ENCODE assay signal across 8 cellular contexts in the genomic region with DNA sequence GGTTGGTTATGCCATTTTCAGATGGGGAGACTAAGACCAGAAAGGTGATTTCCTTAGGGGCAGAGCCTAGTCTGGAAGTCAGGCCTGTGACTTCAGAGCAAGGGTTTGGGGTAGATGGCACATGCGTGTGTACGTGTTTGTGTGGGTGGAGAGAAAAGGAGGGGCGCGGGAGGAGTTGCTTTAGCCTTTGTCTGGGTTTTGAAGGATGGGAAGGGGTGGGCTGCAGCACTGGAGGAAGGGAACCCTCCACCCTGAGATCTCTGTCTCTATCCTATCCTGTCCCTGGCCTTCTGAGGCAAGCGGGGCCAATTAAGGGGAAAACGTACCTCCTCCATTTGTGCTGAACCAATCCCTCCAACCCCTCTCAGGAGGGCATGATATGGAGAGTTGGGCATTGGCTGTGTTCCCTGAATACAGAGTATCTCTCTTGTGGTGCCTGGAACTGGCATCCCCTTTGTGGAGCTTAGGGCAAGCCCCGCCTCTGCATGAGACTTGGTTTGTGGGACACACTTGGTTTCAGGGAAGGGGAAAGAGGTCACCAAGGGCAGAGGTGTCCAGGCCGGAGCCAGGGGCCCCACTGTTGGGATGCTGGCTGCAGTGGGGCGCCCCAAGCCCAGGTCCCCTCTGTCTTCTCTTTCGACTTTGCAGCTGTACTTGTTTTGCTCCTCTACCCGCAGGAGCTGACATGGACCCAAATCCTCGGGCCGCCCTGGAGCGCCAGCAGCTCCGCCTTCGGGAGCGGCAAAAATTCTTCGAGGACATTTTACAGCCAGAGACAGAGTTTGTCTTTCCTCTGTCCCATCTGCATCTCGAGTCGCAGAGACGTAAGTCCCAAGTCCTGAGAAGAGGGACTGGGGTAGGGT. TPM values are rescaled to one million over a fixed set of nuclear protein-coding genes. Genes with fewer than 3 reads are reported as not detected.
DNase-seq lines count a peak whose midpoint lies in the region; ATAC-seq and TF ChIP-seq lines count a peak whose summit lies in the region.

DBNDD2 (plus strand) TSS at position 507 of the 863 bp plus-strand sequence; CDS start at position 686, 179 bp downstream.

- H3K9me3 ChIP-seq in ectodermal cell (ENCODE audit: control insufficient read depth, low read length) (no peaks in the 10 kb centered on the region), suprapubic skin (no peaks in the 10 kb centered on the region)

- peak within 1 kb of the TSS; percentile 5 for H3K27ac Mint-ChIP-seq in memory B cell

- H3K36me3 ChIP-seq in ectodermal cell (ENCODE audit: control insufficient read depth, insufficient read depth, low read length) (peaks cover 13% of the 10 kb centered on the region), suprapubic skin (peaks cover 23% of the 10 kb centered on the region)

- ATAC-seq in memory B cell (ENCODE audit: low read depth) (peak; percentile 18), HG03139 (IDR thresholded peaks at IDR 0.05; ENCODE audit: unreplicated experiment) (no peak)

- 92% methylated on average over 21 of the region's 21 CpGs for WGBS in ectodermal cell, 2 experiments
- WGBS in suprapubic skin = 85% methylated on average over 20 of the region's 21 CpGs

- peaks cover 45% of the 10 kb centered on the region for H3K27me3 ChIP-seq in ectodermal cell (ENCODE audit: control insufficient read depth, insufficient read depth, low read length, poor library complexity, severe bottlenecking)
- no peaks in the 10 kb centered on the region for H3K27me3 ChIP-seq in suprapubic skin

- no peak for TF ChIP-seq CTCF in suprapubic skin (IDR thresholded peaks at IDR 0.05)

- DNase-seq in stimulated activated CD4-positive, alpha-beta T cell treated with anti-CD3 and anti-CD28 coated beads, TNF-alpha, amount 100 ng/mL, for 4 hours (ENCODE audit: low read depth in 3 of 3) = peak in 2 of 3 experiments; percentile 10 to 21
- no peak for DNase-seq in stimulated activated CD4-positive, alpha-beta T cell treated with anti-CD3 and anti-CD28 coated beads, Interleukin-2, amount 100 ng/mL, for 24 hours
- DNase-seq in memory B cell (ENCODE audit: low spot score in 2 of 2) = no peak
- DNase-seq in suprapubic skin (ENCODE audit: low spot score in 2 of 2) = no peak
- DNase-seq in NCI-H128 (lab: John Stamatoyannopoulos, UW; ENCODE audit: unreplicated experiment) = no peak
- DNase-seq in dedifferentiated amniotic fluid mesenchymal stem cell (ENCODE audit: extremely low spot score) = no peak

- H3K36me3 Mint-ChIP-seq in memory B cell = peaks cover 8% of the 10 kb centered on the region

- no peaks in the 10 kb centered on the region for H3K4me1 ChIP-seq in ectodermal cell (ENCODE audit: control insufficient read depth, insufficient read depth, low read length)
- H3K4me1 ChIP-seq in suprapubic skin = peaks cover 21% of the 10 kb centered on the region

- peak within 1 kb of the TSS; percentile 83 for H3K4me3 Mint-ChIP-seq in memory B cell

- no peak for TF ChIP-seq EP300 in suprapubic skin (IDR thresholded peaks at IDR 0.05)

- H3K4me3 ChIP-seq in ectodermal cell (ENCODE audit: insufficient read depth, low read depth, low read length) (peak within 1 kb of the TSS; percentile 64), suprapubic skin (peak within 1 kb of the TSS; percentile 87)

- H3K9me3 Mint-ChIP-seq in memory B cell = no peaks in the 10 kb centered on the region

- H3K27ac ChIP-seq in ectodermal cell (ENCODE audit: insufficient read depth, low read depth, low read length, poor library complexity, severe bottlenecking) (no peak within 1 kb of the TSS), suprapubic skin (peak within 1 kb of the TSS; percentile 92)

- peaks cover 14% of the 10 kb centered on the region for H3K4me1 Mint-ChIP-seq in memory B cell

- peaks cover 2% of the 10 kb centered on the region for H3K27me3 Mint-ChIP-seq in memory B cell

- TF ChIP-seq POLR2A in suprapubic skin (IDR thresholded peaks at IDR 0.05) = no peak

RNA-seq across cellular contexts. Expression of gene DBNDD2, which starts in this region (rescaled TPM):
- polyA plus RNA-seq in ectodermal cell (2013, experiment 1 of 4) = 16.6 TPM
- 17.8 TPM for polyA plus RNA-seq in ectodermal cell (2013, experiment 2 of 4)
- polyA plus RNA-seq in ectodermal cell (2013, experiment 3 of 4) = 15.3 TPM
- polyA plus RNA-seq in ectodermal cell (2013, experiment 4 of 4) = 17.3 TPM
- 10 to 100 TPM; 42.4 to 72.3 (median 49.7) TPM for total RNA-seq in suprapubic skin

Comparison
In these comparisons a context has a peak if more than half of its experiments do, and no peak if none do; other contexts are left out.
1. DNase-seq: peak in stimulated activated CD4-positive, alpha-beta T cell treated with anti-CD3 and anti-CD28 coated beads, TNF-alpha, amount 100 ng/mL, for 4 hours (2 of 3); none in stimulated activated CD4-positive, alpha-beta T cell treated with anti-CD3 and anti-CD28 coated beads, Interleukin-2, amount 100 ng/mL, for 24 hours (0 of 2), memory B cell (0 of 2), suprapubic skin (0 of 2), NCI-H128 (single experiment) and dedifferentiated amniotic fluid mesenchymal stem cell (single experiment).